In genomic region chr19:15263361-15263985, GRCh38 we compare ENCODE assay signal across 12 cellular contexts. TPM values are rescaled to one million over a fixed set of nuclear protein-coding genes. Genes with fewer than 3 reads are reported as not detected.
DNase-seq lines count a peak whose midpoint lies in the region; ATAC-seq and TF ChIP-seq lines count a peak whose summit lies in the region.
"Had no signal": no experiment of that assay in that cellular context is flagged by ENCODE, and none has a peak within 500 bp of the region (broad histone marks: within the 10 kb centered on the region; RNA-seq: fewer than 3 reads in every experiment).

No MANE protein-coding gene starts in this region.

- H3K27me3 ChIP-seq in AG04450 (ENCODE audit: control insufficient read depth, insufficient read depth, low read length), result no peaks in the 10 kb centered on the region
- H3K27me3 ChIP-seq in fibroblast of lung (ENCODE audit: control insufficient read depth, insufficient read depth, low read length), result no peaks in the 10 kb centered on the region
- H3K27me3 ChIP-seq in gastrocnemius medialis, result no peaks in the 10 kb centered on the region
- H3K27me3 ChIP-seq: adrenal gland had no signal

- intact Hi-C loops in gastrocnemius medialis (cut with DNase I; ENCODE audit: low total_unique reads), result no loop called here

- CTCF ChIA-PET in AG04450 (lab: Charles Lee) (interaction anchor here (0.5 to 1.4 kb wide), 6 partner anchors 9 to 124 kb away, joined by 3 to 4 read pairs (median 4); no protein-coding TSS in a partner anchor), RWPE1 (lab: Yijun Ruan, JAX) (interaction anchor here (0.5 kb wide), 1 partner anchor 609 kb away, joined by 3 read pairs; no protein-coding TSS in a partner anchor)

- DNase-seq in AG04450 (ENCODE audit: low read depth, low spot score), result no peak
- no peak for DNase-seq in RWPE1 (ENCODE audit: low spot score)
- DNase-seq in fibroblast of lung (ENCODE audit: low read depth in 2 of 2), result no peak
- DNase-seq in gastrocnemius medialis, result no peak
- no peak for DNase-seq in SIG-M5 treated with dmso at 0.1 percent for 504 hours (lab: John Stamatoyannopoulos, UW; ENCODE audit: unreplicated experiment)
- DNase-seq in substantia nigra (lab: John Stamatoyannopoulos, UW), result no peak
- no peak for DNase-seq in amniotic stem cell (lab: John Stamatoyannopoulos, UW)
- DNase-seq in NCI-H446 treated with DMSO at 0.1 percent for 48 hours (lab: John Stamatoyannopoulos, UW), result no peak
- DNase-seq: NCI-H510A had no signal

- H3K36me3 ChIP-seq in fibroblast of lung (ENCODE audit: control insufficient read depth, insufficient read depth, low read length) (peaks cover 37% of the 10 kb centered on the region), gastrocnemius medialis (peaks cover 3 to 58% of the 10 kb centered on the region in 2 donors)

- no peak overlapping the region for H3K4me3 ChIP-seq in AG04450 (ENCODE audit: low read depth, low read length)
- H3K4me3 ChIP-seq in fibroblast of lung (replicated peaks in 1 of 4; ENCODE audit: control extremely low read depth in 1 of 4, insufficient read depth in 1 of 4, low read depth in 3 of 4, low read length in 4 of 4), result no peak overlapping the region
- no peak overlapping the region for H3K4me3 ChIP-seq in gastrocnemius medialis
- H3K4me3 ChIP-seq: adrenal gland had no signal

- peak overlapping the region; percentile 39 for H3K27ac ChIP-seq in AG04450 (ENCODE audit: low read depth, low read length)
- peak overlapping the region; percentile 90 for H3K27ac ChIP-seq in RWPE1
- peak overlapping the region; percentile 95 for H3K27ac ChIP-seq in fibroblast of lung (ENCODE audit: insufficient read depth, low read length)
- peak overlapping the region; percentile 61 to 80 (median 68) for H3K27ac ChIP-seq in gastrocnemius medialis
- H3K27ac ChIP-seq in substantia nigra (ENCODE audit: low read depth, low read length, poor library complexity, severe bottlenecking), result no peak overlapping the region
- H3K27ac ChIP-seq: parathyroid adenoma had no signal

- ATAC-seq in gastrocnemius medialis, result no peak

- POLR2A ChIA-PET in AG04450 (lab: Yijun Ruan, JAX), result no interaction called here
- POLR2A ChIA-PET in RWPE1 (lab: Yijun Ruan, JAX; ENCODE audit: low non-redundant PET), result no interaction called here

- H3K4me1 ChIP-seq in fibroblast of lung (ENCODE audit: control insufficient read depth, extremely low read depth, insufficient read depth, low read length) (peaks cover 28% of the 10 kb centered on the region), gastrocnemius medialis (peaks cover 42 to 47% of the 10 kb centered on the region in 2 donors)

- H3K9me3 ChIP-seq in AG04450 (ENCODE audit: control insufficient read depth, insufficient read depth, low read length) (no peaks in the 10 kb centered on the region; the same call in 1 of the 2 replicates), fibroblast of lung (ENCODE audit: control insufficient read depth, insufficient read depth, low read depth, low read length) (no peaks in the 10 kb centered on the region), gastrocnemius medialis (no peaks in the 10 kb centered on the region)
- H3K9me3 ChIP-seq: adrenal gland had no signal

- in situ Hi-C loops in gastrocnemius medialis (cut with MboI; ENCODE audit: low sequenced_read_pairs in 4 of 4), result loop anchor here (10.0 to 25.0 kb wide), 5 partner anchors 61 to 291 kb away; partner anchors contain the start of gene WIZ (in 2 of the 4)

- TF ChIP-seq POLR2A in gastrocnemius medialis (IDR thresholded peaks at IDR 0.05), result no peak

- no peak overlapping the region for H3K9ac ChIP-seq in fibroblast of lung (ENCODE audit: insufficient read depth, low read length)
- H3K9ac ChIP-seq: parathyroid adenoma had no signal

- H2AFZ ChIP-seq in fibroblast of lung (ENCODE audit: low read length), result no peak overlapping the region
- H2AFZ ChIP-seq: parathyroid adenoma had no signal

- no peak overlapping the region for H3K4me2 ChIP-seq in fibroblast of lung (ENCODE audit: extremely low read depth, insufficient read depth, low read length)

- no peaks in the 10 kb centered on the region for H4K20me1 ChIP-seq in fibroblast of lung (ENCODE audit: control insufficient read depth, extremely low read depth, insufficient read depth, low read length)

- peaks cover 44% of the 10 kb centered on the region for H3K79me2 ChIP-seq in fibroblast of lung (ENCODE audit: control insufficient read depth, insufficient read depth, low read length)

- TF ChIP-seq CTCF in AG04450 (IDR thresholded peaks at IDR 0.05; ENCODE audit: low read depth, low read length) (no peak), RWPE1 (conservative IDR thresholded peaks at IDR 0.05; ENCODE audit: low read depth) (no peak), fibroblast of lung (conservative IDR thresholded peaks at IDR 0.05 in 1 of 2, IDR thresholded peaks at IDR 0.05 in 1 of 2; ENCODE audit: low read depth in 1 of 2, low read length in 2 of 2) (no peak), gastrocnemius medialis (IDR thresholded peaks at IDR 0.05 in 4 of 5, conservative IDR thresholded peaks at IDR 0.05 in 1 of 5) (no peak)

RNA-seq across cellular contexts. Expression of gene EPHX3, which starts 31.2 kb away (rescaled TPM):
- polyA plus RNA-seq in AG04450 (2011; rRNA removed) (not detected in 2 replicates), fibroblast of lung (0.05 and 0.07 TPM in 2 replicates)
- polyA minus RNA-seq in AG04450 (2011; rRNA and poly(A)+ RNA removed), result 0.13 and 0.55 TPM in 2 replicates
- total RNA-seq in fibroblast of lung (under 0.01 TPM in 2 replicates), gastrocnemius medialis (not detected)
- not detected in 2 replicates for polyA plus RNA-seq in fibroblast of lung (2012)
- not detected in 2 replicates for polyA minus RNA-seq in fibroblast of lung (ENCODE audit: low replicate concordance)
- polyA plus RNA-seq: naive thymus-derived CD8-positive, alpha-beta T cell had no signal
